In the genomic region with DNA sequence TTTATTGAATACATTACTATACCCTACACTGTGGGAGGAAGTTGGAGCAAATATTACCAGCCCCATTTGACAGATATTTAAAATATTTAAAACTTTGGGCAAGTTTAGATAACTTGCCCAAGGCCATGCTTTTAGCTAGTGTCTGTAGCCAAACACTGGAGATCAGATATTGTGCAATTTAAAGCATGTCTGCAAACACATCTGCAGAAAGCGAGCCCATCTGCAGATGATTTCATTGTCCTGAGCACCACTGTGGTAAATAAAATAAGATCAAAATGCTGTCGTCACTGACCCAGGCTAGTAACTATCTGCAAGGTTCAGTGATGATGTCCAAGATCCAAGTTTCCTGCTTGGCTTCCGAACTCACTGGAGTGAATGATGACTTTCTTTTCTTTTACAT, we compare ENCODE assay signal across 22 cellular contexts. TPM values are rescaled to one million over a fixed set of nuclear protein-coding genes. Genes with fewer than 3 reads are reported as not detected.
DNase-seq lines count a peak whose midpoint lies in the region; ATAC-seq, FAIRE-seq and TF ChIP-seq lines count a peak whose summit lies in the region.
"Had no signal": no experiment of that assay in that cellular context is flagged by ENCODE, and none has a peak within 500 bp of the region (broad histone marks: within the 10 kb centered on the region; RNA-seq: fewer than 3 reads in every experiment).

No MANE protein-coding gene starts in this region.

- 50% methylated on average over 3 of the region's 3 CpGs for WGBS in HepG2 (ENCODE audit: low lambda C conversion rate)
- 81 to 93% (median 90%) methylated on average over 3 of the region's 3 CpGs for WGBS in stomach, 5 donors

- peak; percentile 57 for DNase-seq in AG20443 (ENCODE audit: low spot score)
- DNase-seq in NB4 (ENCODE audit: low read depth), result peak; percentile 22
- DNase-seq in HepG2 (ENCODE audit: low spot score), result peak; percentile 49
- no peak for DNase-seq in stomach
- DNase-seq in NOMO-1 treated with dmso at 0.1 percent for 144 hours (lab: John Stamatoyannopoulos, UW; ENCODE audit: unreplicated experiment), result no peak
- no peak for DNase-seq in NCI-H2196 (lab: John Stamatoyannopoulos, UW; ENCODE audit: unreplicated experiment)
- DNase-seq: activated CD4-positive, alpha-beta memory T cell treated with anti-CD3 and anti-CD28 coated beads, Interleukin-2, amount 10 ng/mL, durations not matched to agents 7 days and 5 days; activated T-cell treated with anti-CD3 and anti-CD28 coated beads, Interleukin-2, amount 50 U/mL, for 48 hours; central memory CD4-positive, alpha-beta T cell; DMS 273 treated with DMSO at 0.1 percent for 48 hours; effector memory CD8-positive, alpha-beta T cell; gastrocnemius medialis; left ventricle myocardium inferior; NCI-H1417 treated with DMSO at 0.1 percent for 48 hours; right cardiac atrium; SW 1271 had no signal

- no peak overlapping the region for H3K9ac ChIP-seq in HepG2 (ENCODE audit: insufficient read depth, low read depth, low read length)
- H3K9ac ChIP-seq: BLaER1, KMS-11 had no signal

- peak overlapping the region; percentile 69 for H3K27ac ChIP-seq in cingulate gyrus (ENCODE audit: low read depth, low read length)
- no peak overlapping the region for H3K27ac ChIP-seq in HepG2 (ENCODE audit: extremely low read length, insufficient read depth, low read length)
- no peak overlapping the region for H3K27ac ChIP-seq in stomach
- H3K27ac ChIP-seq: BLaER1, gastrocnemius medialis, KMS-11, left ventricle myocardium inferior had no signal

- no peak for TF ChIP-seq RAD21 in HepG2 (CRISPR knock-in tag; IDR thresholded peaks at IDR 0.05)

- CTCF ChIA-PET in HepG2 (lab: Yijun Ruan, JAX; ENCODE audit: low intra/inter-chr PET ratio, low total read pairs), result interaction anchor here (1.2 kb wide), 1 partner anchor 25 kb away, joined by 3 read pairs; a partner anchor contains a TSS

- FAIRE-seq in HepG2 (lab: Jason Lieb, UNC), result no peak
- FAIRE-seq: H1 had no signal

- POLR2A ChIA-PET in HepG2 (lab: Yijun Ruan, JAX), result interaction anchor here (0.8 to 2.1 kb wide), 7 partner anchors 10 to 218 kb away, joined by 3 to 16 read pairs (median 5); a partner anchor contains a TSS

- no peak for TF ChIP-seq CTCF in NB4 (IDR thresholded peaks at IDR 0.05; ENCODE audit: low read depth, low read length)
- TF ChIP-seq CTCF in HepG2 (CRISPR knock-in tag; IDR thresholded peaks at IDR 0.05), result no peak
- TF ChIP-seq CTCF in stomach (IDR thresholded peaks at IDR 0.05), result no peak

- no peaks in the 10 kb centered on the region for H4K20me1 ChIP-seq in HepG2 (ENCODE audit: insufficient read depth, low read length)
- H4K20me1 ChIP-seq: BLaER1 had no signal

- H3K36me3 ChIP-seq in HepG2 (replicated peaks in 1 of 2; ENCODE audit: control insufficient read depth in 1 of 2, insufficient read depth in 2 of 2, low read length in 2 of 2), result peaks cover 0 to 8% of the 10 kb centered on the region in 2 experiments; a peak in 3 of 5 replicates
- H3K36me3 ChIP-seq in stomach, result peaks cover 0 to 10% (median 0%) of the 10 kb centered on the region in 4 donors
- H3K36me3 ChIP-seq: BLaER1, gastrocnemius medialis had no signal

- no TSS peak for BruUV-seq in HepG2 (replicated peaks; lab: Mats Ljungman, UMichigan)

- H3K27me3 ChIP-seq in HepG2 (ENCODE audit: control insufficient read depth in 1 of 2, insufficient read depth in 2 of 2, low read length in 2 of 2), result no peaks in the 10 kb centered on the region
- no peaks in the 10 kb centered on the region for H3K27me3 ChIP-seq in stomach
- H3K27me3 ChIP-seq: BLaER1, gastrocnemius medialis had no signal

- intact Hi-C loops in HepG2 (cut with micrococcal nuclease; ENCODE audit: unreplicated experiment) (no loop called here), stomach (cut with DNase I; ENCODE audit: low total_unique reads) (no loop called here)

- peaks cover 8% of the 10 kb centered on the region; the same call in 1 of the 2 replicates for H3K9me3 ChIP-seq in HepG2 (ENCODE audit: low read length)
- H3K9me3 ChIP-seq in stomach, result peaks cover 0 to 8% (median 4%) of the 10 kb centered on the region in 4 donors
- H3K9me3 ChIP-seq: gastrocnemius medialis had no signal

- ATAC-seq in HepG2, result no peak
- no peak for ATAC-seq in GM18505 (IDR thresholded peaks at IDR 0.05; ENCODE audit: unreplicated experiment)
- ATAC-seq: activated naive CD4-positive, alpha-beta T cell treated with anti-CD3 and anti-CD28 coated beads, Interleukin-2, amount 50 U/mL, for 72 hours; effector memory CD8-positive, alpha-beta T cell; gastrocnemius medialis; right cardiac atrium had no signal

- in situ Hi-C loops in HepG2 (cut with HindIII; ENCODE audit: extremely low pct_ligation_motif_present, low pct_unique_long_range_greater_than_20kb), result no loop called here

- no peaks in the 10 kb centered on the region for H3K79me2 ChIP-seq in HepG2 (ENCODE audit: insufficient read depth, low read length)

- peak overlapping the region; percentile 34 for H3K4me2 ChIP-seq in HepG2 (ENCODE audit: low read depth, low read length)
- H3K4me2 ChIP-seq: BLaER1, KMS-11 had no signal

- TF ChIP-seq POLR2A in NB4 (IDR thresholded peaks at IDR 0.05; ENCODE audit: extremely low read depth, insufficient read length) (no peak), HepG2 (IDR thresholded peaks at IDR 0.05; ENCODE audit: insufficient read depth in 1 of 2, low read depth in 2 of 2, low read length in 2 of 2) (no peak), stomach (IDR thresholded peaks at IDR 0.05) (no peak), GM18505 (IDR thresholded peaks at IDR 0.05; ENCODE audit: borderline replicate concordance, extremely low read depth, insufficient read depth, insufficient read length) (no peak)

- H3K4me1 ChIP-seq in HepG2 (ENCODE audit: insufficient read depth, low read length) (peaks cover 56% of the 10 kb centered on the region), stomach (no peaks in the 10 kb centered on the region)
- H3K4me1 ChIP-seq: BLaER1 had no signal

- no peak overlapping the region for H2AFZ ChIP-seq in HepG2 (ENCODE audit: low read length)

- no peak overlapping the region for H3K4me3 ChIP-seq in NB4 (ENCODE audit: low read depth, low read length)
- H3K4me3 ChIP-seq in HepG2 (replicated peaks in 1 of 3; ENCODE audit: insufficient read depth in 1 of 3, low read depth in 2 of 3, low read length in 3 of 3), result no peak overlapping the region
- no peak overlapping the region for H3K4me3 ChIP-seq in stomach
- H3K4me3 ChIP-seq: BLaER1, gastrocnemius medialis, left ventricle myocardium inferior had no signal

- TF ChIP-seq EP300 in HepG2 (IDR thresholded peaks at IDR 0.05; ENCODE audit: low read depth in 2 of 2, low read length in 2 of 2) (no peak), HepG2 (CRISPR knock-in tag; IDR thresholded peaks at IDR 0.05; ENCODE audit: borderline replicate concordance) (no peak), stomach (IDR thresholded peaks at IDR 0.05) (no peak)

RNA-seq across cellular contexts. Expression of a gene that starts 25.0 kb away (rescaled TPM):
- total RNA-seq in HepG2 (2016; rRNA removed; fragmentation: Illumina TruSeq; extraction: Trizol) (1.2 TPM in 2 replicates), stomach (10 to 100 TPM in 1 of 5 donors, 1 to 10 TPM in 2, under 1 TPM in 1, not detected in 1; 0.87 to 23.8 (median 6.7) TPM)
- 0.20 and 0.62 TPM in 2 replicates for total RNA-seq in HepG2 (2016; cell fraction: cytosol; rRNA removed; fragmentation: Illumina TruSeq; extraction: Trizol; ENCODE audit: low read depth)
- total RNA-seq in HepG2 (2016; cell fraction: insoluble cytoplasmic fraction; rRNA removed; fragmentation: Illumina TruSeq; extraction: Trizol), result 0.77 and 1.2 TPM in 2 replicates
- total RNA-seq in HepG2 (2016; cell fraction: membrane; rRNA removed; fragmentation: Illumina TruSeq; extraction: Trizol), result 0.62 and 0.74 TPM in 2 replicates
- 1.6 and 2.1 TPM in 2 replicates for total RNA-seq in HepG2 (2016; cell fraction: nucleus; rRNA removed; fragmentation: Illumina TruSeq; extraction: Trizol)
- polyA plus RNA-seq in HepG2 (2011; rRNA removed) (5.1 and 5.4 TPM in 2 replicates), stomach (under 1 TPM; 0.19 to 0.31 (median 0.30) TPM)
- polyA plus RNA-seq in HepG2 (2011; cell fraction: cytosol; rRNA removed), result 3.4 and 5.0 TPM in 2 replicates
- polyA plus RNA-seq in HepG2 (2011; cell fraction: nucleus; rRNA removed), result 4.3 and 4.5 TPM in 2 replicates
- polyA plus RNA-seq in HepG2 (2012), result 2.8 and 4.5 TPM in 2 replicates
- polyA plus RNA-seq in HepG2 (2016; cell fraction: cytosol; fragmentation: Illumina TruSeq; extraction: Trizol; ENCODE audit: low read depth), result 0.16 and 0.23 TPM in 2 replicates
- 1.0 and 1.1 TPM in 2 replicates for polyA plus RNA-seq in HepG2 (2016; cell fraction: insoluble cytoplasmic fraction; fragmentation: Illumina TruSeq; extraction: Trizol; ENCODE audit: low read depth)
- polyA plus RNA-seq in HepG2 (2016; cell fraction: membrane; fragmentation: Illumina TruSeq; extraction: Trizol; ENCODE audit: low read depth), result 0.37 and 0.55 TPM in 2 replicates
- 3.2 TPM in 2 replicates for polyA plus RNA-seq in HepG2 (2016; cell fraction: nucleus; fragmentation: Illumina TruSeq; extraction: Trizol; ENCODE audit: insufficient read depth, low read depth)
- 4.8 and 9.6 TPM in 2 replicates for polyA minus RNA-seq in HepG2 (2011; rRNA and poly(A)+ RNA removed; ENCODE audit: low replicate concordance)
- polyA minus RNA-seq in HepG2 (2011; cell fraction: cytosol; rRNA and poly(A)+ RNA removed), result 6.1 and 6.4 TPM in 2 replicates
- 7.6 and 10.7 TPM in 2 replicates for polyA minus RNA-seq in HepG2 (2011; cell fraction: nucleus; rRNA and poly(A)+ RNA removed)
- total RNA-seq: activated CD4-positive, alpha-beta memory T cell treated with anti-CD3 and anti-CD28 coated beads, Interleukin-2, amount 10 ng/mL, durations not matched to agents 7 days and 5 days; activated naive CD4-positive, alpha-beta T cell treated with anti-CD3 and anti-CD28 coated beads, Interleukin-2, amount 50 U/mL, for 72 hours had no signal

RNA-seq across cellular contexts. Expression of a gene that starts 58.6 kb away (rescaled TPM):
- 45.7 and 50.6 TPM in 2 replicates for total RNA-seq in HepG2 (2016; rRNA removed; fragmentation: Illumina TruSeq; extraction: Trizol)
- 8.3 and 9.3 TPM in 2 replicates for total RNA-seq in HepG2 (2016; cell fraction: cytosol; rRNA removed; fragmentation: Illumina TruSeq; extraction: Trizol; ENCODE audit: low read depth)
- 42.0 and 58.8 TPM in 2 replicates for total RNA-seq in HepG2 (2016; cell fraction: insoluble cytoplasmic fraction; rRNA removed; fragmentation: Illumina TruSeq; extraction: Trizol)
- total RNA-seq in HepG2 (2016; cell fraction: membrane; rRNA removed; fragmentation: Illumina TruSeq; extraction: Trizol), result 17.4 and 19.5 TPM in 2 replicates
- 25.7 and 30.2 TPM in 2 replicates for total RNA-seq in HepG2 (2016; cell fraction: nucleus; rRNA removed; fragmentation: Illumina TruSeq; extraction: Trizol)
- 16.3 and 20.1 TPM in 2 replicates for polyA plus RNA-seq in HepG2 (2011; rRNA removed)
- polyA plus RNA-seq in HepG2 (2011; cell fraction: cytosol; rRNA removed), result 22.4 and 24.8 TPM in 2 replicates
- polyA plus RNA-seq in HepG2 (2011; cell fraction: nucleus; rRNA removed), result 21.8 and 23.8 TPM in 2 replicates
- polyA plus RNA-seq in HepG2 (2012), result 20.0 and 27.9 TPM in 2 replicates
- polyA plus RNA-seq in HepG2 (2016; cell fraction: cytosol; fragmentation: Illumina TruSeq; extraction: Trizol; ENCODE audit: low read depth), result 8.7 and 10.9 TPM in 2 replicates
- 48.9 and 53.9 TPM in 2 replicates for polyA plus RNA-seq in HepG2 (2016; cell fraction: insoluble cytoplasmic fraction; fragmentation: Illumina TruSeq; extraction: Trizol; ENCODE audit: low read depth)
- polyA plus RNA-seq in HepG2 (2016; cell fraction: membrane; fragmentation: Illumina TruSeq; extraction: Trizol; ENCODE audit: low read depth), result 14.7 and 15.1 TPM in 2 replicates
- 39.3 and 45.1 TPM in 2 replicates for polyA plus RNA-seq in HepG2 (2016; cell fraction: nucleus; fragmentation: Illumina TruSeq; extraction: Trizol; ENCODE audit: insufficient read depth, low read depth)
- polyA minus RNA-seq in HepG2 (2011; rRNA and poly(A)+ RNA removed; ENCODE audit: low replicate concordance), result 14.1 and 24.6 TPM in 2 replicates
- polyA minus RNA-seq in HepG2 (2011; cell fraction: cytosol; rRNA and poly(A)+ RNA removed), result 13.8 and 14.6 TPM in 2 replicates
- polyA minus RNA-seq in HepG2 (2011; cell fraction: nucleus; rRNA and poly(A)+ RNA removed), result 52.5 and 60.9 TPM in 2 replicates
- 10 to 100 TPM in 4 of 5 donors, 1 to 10 TPM in 1; 5.8 to 59.4 (median 31.5) TPM for total RNA-seq in stomach
- polyA plus RNA-seq in stomach, result 10 to 100 TPM; 11.1 to 13.3 (median 11.3) TPM

Comparison
In these comparisons a context has a peak if more than half of its experiments do, and no peak if none do; other contexts are left out.
1. DNase-seq: peak in AG20443 (single experiment), NB4 (single experiment) and HepG2 (single experiment); none in stomach (single experiment), NOMO-1 treated with dmso at 0.1 percent for 144 hours (single experiment) and NCI-H2196 (single experiment).